ENCODE assay signal across 8 cellular contexts in the genomic region with DNA sequence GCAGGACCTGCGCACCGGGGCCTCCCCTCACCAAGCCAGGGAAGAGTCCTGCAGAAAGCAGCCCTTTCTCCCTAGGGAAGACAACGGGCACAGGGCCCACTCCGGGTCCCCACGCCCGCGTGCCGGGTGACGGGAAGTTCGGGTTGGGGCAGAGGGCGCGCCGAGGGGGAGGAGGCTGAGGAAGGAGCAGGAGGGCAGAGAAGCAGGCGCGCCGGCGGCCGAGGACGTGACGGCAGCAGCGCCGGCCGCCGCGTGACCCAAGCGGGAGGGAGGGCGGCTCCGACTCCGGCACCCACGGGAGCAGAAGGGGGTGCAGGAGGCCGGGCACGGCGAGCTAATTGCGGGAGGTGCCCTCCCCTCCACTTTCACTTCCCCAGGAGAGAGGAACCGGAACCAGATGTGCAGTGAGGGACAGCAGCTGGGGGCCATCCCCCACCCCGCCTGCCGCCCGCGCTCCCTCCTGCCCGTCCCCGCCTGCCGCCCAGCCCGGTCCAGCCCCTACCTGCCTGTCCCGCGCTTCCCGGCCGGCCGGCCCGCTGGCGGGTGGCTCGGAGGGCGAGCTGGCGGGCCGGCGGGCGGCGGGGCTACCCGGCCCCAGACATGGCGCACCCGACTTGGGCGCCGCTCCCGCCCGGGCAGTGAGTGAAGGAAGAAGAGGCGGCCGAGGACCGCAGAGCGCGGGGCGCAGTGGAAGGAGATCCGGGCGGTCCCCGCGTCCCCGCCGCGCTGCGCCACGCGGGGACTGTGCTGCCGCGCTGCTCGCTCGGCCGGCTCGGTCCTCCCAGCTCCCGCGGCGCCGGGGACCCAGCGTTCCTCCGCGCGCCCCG. TPM values are rescaled to one million over a fixed set of nuclear protein-coding genes. Genes with fewer than 3 reads are reported as not detected.
DNase-seq lines count a peak whose midpoint lies in the region; ATAC-seq lines count a peak whose summit lies in the region.

No MANE protein-coding gene starts in this region.

- DNase-seq in DMS 273 (lab: John Stamatoyannopoulos, UW; ENCODE audit: unreplicated experiment) (peak; percentile 84), HPDE6-E6E7 (ENCODE audit: extremely low spot score) (peak; percentile 59), SK-N-MC (ENCODE audit: low read depth, low spot score) (no peak), cardiac septum (ENCODE audit: low spot score) (peak; percentile 96), posterior vena cava (ENCODE audit: low spot score) (peak; percentile 97)
- peak; percentile 80 for DNase-seq in activated naive CD8-positive, alpha-beta T cell treated with anti-CD3 and anti-CD28 coated beads for 36 hours

- no peaks in the 10 kb centered on the region for H3K9me3 Mint-ChIP-seq in activated naive CD8-positive, alpha-beta T cell treated with anti-CD3 and anti-CD28 coated beads for 36 hours

- peak overlapping the region; percentile 95 for H3K27ac Mint-ChIP-seq in activated naive CD8-positive, alpha-beta T cell treated with anti-CD3 and anti-CD28 coated beads for 36 hours

- H3K4me1 ChIP-seq in urinary bladder (ENCODE audit: insufficient read depth): no peaks in the 10 kb centered on the region

- under 1% methylated on average over 95 of the region's 95 CpGs for WGBS in urinary bladder

- peaks cover 4% of the 10 kb centered on the region; the same call in 1 of the 2 replicates for H3K36me3 ChIP-seq in SK-N-MC (ENCODE audit: insufficient read depth, low read length)
- peaks cover 5% of the 10 kb centered on the region for H3K36me3 ChIP-seq in urinary bladder (ENCODE audit: insufficient read depth)

- H3K4me3 Mint-ChIP-seq in activated naive CD8-positive, alpha-beta T cell treated with anti-CD3 and anti-CD28 coated beads for 36 hours: peak overlapping the region; percentile 93

- peak overlapping the region; percentile 84 for H3K9ac ChIP-seq in SK-N-MC (ENCODE audit: insufficient read length)

- H3K4me3 ChIP-seq in SK-N-MC (peak overlapping the region; percentile 92), urinary bladder (ENCODE audit: low read depth, low read length) (peak overlapping the region; percentile 94)

- ATAC-seq in GM21360 (IDR thresholded peaks at IDR 0.05; ENCODE audit: unreplicated experiment): peak; percentile 56

- H3K27ac ChIP-seq in SK-N-MC: peak overlapping the region; percentile 50; the same call in 1 of the 2 replicates
- H3K27ac ChIP-seq in urinary bladder (ENCODE audit: low read depth): peak overlapping the region; percentile 93

- intact Hi-C loops in cardiac septum (cut with DNase I) (loop anchor here (2.0 to 5.0 kb wide), 4 partner anchors 13 to 149 kb away; a partner anchor contains a TSS), posterior vena cava (cut with DNase I) (loop anchor here in 1 of 2 donors (10.0 kb wide), 1 partner anchor 151 kb away; no protein-coding TSS in a partner anchor)

- H3K9me3 ChIP-seq in SK-N-MC (ENCODE audit: low read depth, low read length): no peaks in the 10 kb centered on the region

- no peaks in the 10 kb centered on the region for H3K27me3 Mint-ChIP-seq in activated naive CD8-positive, alpha-beta T cell treated with anti-CD3 and anti-CD28 coated beads for 36 hours

- H3K4me1 Mint-ChIP-seq in activated naive CD8-positive, alpha-beta T cell treated with anti-CD3 and anti-CD28 coated beads for 36 hours: peaks cover 26% of the 10 kb centered on the region

- peaks cover 24% of the 10 kb centered on the region for H3K36me3 Mint-ChIP-seq in activated naive CD8-positive, alpha-beta T cell treated with anti-CD3 and anti-CD28 coated beads for 36 hours

RNA-seq across cellular contexts. Expression of a gene that starts 0.5 kb away (rescaled TPM):
- 10 to 100 TPM; 90.2 to 91.4 TPM for total RNA-seq in activated naive CD8-positive, alpha-beta T cell treated with anti-CD3 and anti-CD28 coated beads for 36 hours
- total RNA-seq in cardiac septum (42.7 TPM), posterior vena cava (10 to 100 TPM; 41.7 to 47.5 TPM), urinary bladder (18.3 TPM)
- 25.1 TPM for polyA plus RNA-seq in urinary bladder

RNA-seq across cellular contexts. Expression of a gene that starts 12.4 kb away (rescaled TPM):
- 10 to 100 TPM; 56.4 to 67.0 TPM for total RNA-seq in activated naive CD8-positive, alpha-beta T cell treated with anti-CD3 and anti-CD28 coated beads for 36 hours
- 20.6 TPM for total RNA-seq in cardiac septum
- total RNA-seq in posterior vena cava: 10 to 100 TPM; 26.6 to 31.0 TPM
- 4.3 TPM for total RNA-seq in urinary bladder
- polyA plus RNA-seq in urinary bladder: 29.8 TPM

RNA-seq across cellular contexts. Expression of a gene that starts 17.3 kb away (rescaled TPM):
- total RNA-seq in activated naive CD8-positive, alpha-beta T cell treated with anti-CD3 and anti-CD28 coated beads for 36 hours: 10 to 100 TPM; 60.6 to 63.1 TPM
- total RNA-seq in cardiac septum (40.2 TPM), posterior vena cava (10 to 100 TPM; 76.5 to 79.5 TPM), urinary bladder (42.6 TPM)
- 121 TPM for polyA plus RNA-seq in urinary bladder

RNA-seq across cellular contexts. Expression of a gene that starts 21.7 kb away (rescaled TPM):
- 1 to 10 TPM; 6.8 to 7.3 TPM for total RNA-seq in activated naive CD8-positive, alpha-beta T cell treated with anti-CD3 and anti-CD28 coated beads for 36 hours
- total RNA-seq in cardiac septum (3.8 TPM), posterior vena cava (1 to 10 TPM; 3.2 to 5.3 TPM), urinary bladder (8.7 TPM)
- 12.2 TPM for polyA plus RNA-seq in urinary bladder

RNA-seq across cellular contexts. Expression of a gene that starts 23.2 kb away (rescaled TPM):
- total RNA-seq in activated naive CD8-positive, alpha-beta T cell treated with anti-CD3 and anti-CD28 coated beads for 36 hours: 10 to 100 TPM; 49.4 to 53.1 TPM
- 45.7 TPM for total RNA-seq in cardiac septum
- total RNA-seq in posterior vena cava: 10 to 100 TPM; 33.5 to 43.5 TPM
- total RNA-seq in urinary bladder: 11.5 TPM
- polyA plus RNA-seq in urinary bladder: 8.5 TPM
